1 cellular context compared by ENCODE assay signal in the genomic region with DNA sequence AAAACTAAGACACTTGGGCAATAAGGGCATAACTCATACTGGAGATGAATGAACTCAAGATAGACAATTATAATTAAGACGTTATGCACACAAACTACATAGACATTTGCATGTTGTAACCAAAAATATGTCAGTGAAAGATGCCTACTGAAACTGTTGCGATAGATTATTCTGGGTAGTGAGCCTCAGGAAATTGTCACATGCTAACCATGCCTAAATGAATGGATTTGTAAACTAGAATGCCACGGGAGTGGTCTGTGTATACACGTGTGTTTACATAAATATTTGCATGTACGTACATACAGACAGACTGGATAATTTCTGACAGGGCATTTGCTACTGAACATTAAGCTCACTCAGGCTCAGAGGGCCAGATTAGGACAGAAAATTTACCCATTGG.
TF ChIP-seq lines count a peak whose summit lies in the region.

No MANE protein-coding gene starts in this region.

TF ChIP-seq in K562, 482 proteins besides CTCF, POLR2A, EP300 and RAD21 (continued from another document):
- TF ChIP-seq, protein P1, sequence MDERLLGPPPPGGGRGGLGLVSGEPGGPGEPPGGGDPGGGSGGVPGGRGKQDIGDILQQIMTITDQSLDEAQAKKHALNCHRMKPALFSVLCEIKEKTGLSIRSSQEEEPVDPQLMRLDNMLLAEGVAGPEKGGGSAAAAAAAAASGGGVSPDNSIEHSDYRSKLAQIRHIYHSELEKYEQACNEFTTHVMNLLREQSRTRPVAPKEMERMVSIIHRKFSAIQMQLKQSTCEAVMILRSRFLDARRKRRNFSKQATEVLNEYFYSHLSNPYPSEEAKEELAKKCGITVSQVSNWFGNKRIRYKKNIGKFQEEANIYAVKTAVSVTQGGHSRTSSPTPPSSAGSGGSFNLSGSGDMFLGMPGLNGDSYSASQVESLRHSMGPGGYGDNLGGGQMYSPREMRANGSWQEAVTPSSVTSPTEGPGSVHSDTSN (CRISPR knock-in tag; IDR thresholded peaks at IDR 0.05; ENCODE audit: low read depth) = no peak
- TF ChIP-seq, protein P1 (tag; conservative IDR thresholded peaks at IDR 0.05; ENCODE audit: low read depth) = no peak
